ENCODE assay signal across 8 cellular contexts in genomic region chr2:143259368-143259958, GRCh38.
A peak's percentile ranks its signal among the peaks of the same experiment; 100 is the strongest.
DNase-seq lines count a peak whose midpoint lies in the region; ATAC-seq and TF ChIP-seq lines count a peak whose summit lies in the region.

No MANE protein-coding gene starts in this region.

- peak overlapping the region; percentile 25 for H3K4me2 ChIP-seq in Karpas-422 (ENCODE audit: low read depth, low read length, poor library complexity, severe bottlenecking)
- H3K4me2 ChIP-seq in parathyroid adenoma (ENCODE audit: low read length): peak overlapping the region; percentile 39

- H4K20me1 ChIP-seq in Karpas-422 (ENCODE audit: insufficient read depth, low read depth, low read length): no peaks in the 10 kb centered on the region

- H3K4me1 ChIP-seq in Karpas-422 (ENCODE audit: low read length): peaks cover 42% of the 10 kb centered on the region
- H3K4me1 ChIP-seq in parathyroid adenoma: no peaks in the 10 kb centered on the region

- no peaks in the 10 kb centered on the region for H3K27me3 ChIP-seq in Karpas-422 (ENCODE audit: low read length)
- H3K27me3 ChIP-seq in parathyroid adenoma (ENCODE audit: control insufficient read depth, insufficient read depth, low read length): no peaks in the 10 kb centered on the region

- ATAC-seq in GM19463 (IDR thresholded peaks at IDR 0.05; ENCODE audit: unreplicated experiment): peak; percentile 48

- H3K9me3 ChIP-seq in Karpas-422 (ENCODE audit: low read length) (no peaks in the 10 kb centered on the region), parathyroid adenoma (ENCODE audit: control insufficient read depth, low read length) (no peaks in the 10 kb centered on the region)

- H3K4me3 ChIP-seq in Karpas-422 (ENCODE audit: low read length) (no peak overlapping the region), parathyroid adenoma (ENCODE audit: low read depth, low read length) (no peak overlapping the region)

- H2AFZ ChIP-seq in Karpas-422 (ENCODE audit: low read length) (no peak overlapping the region), parathyroid adenoma (no peak overlapping the region)

- no peaks in the 10 kb centered on the region for H3K36me3 ChIP-seq in Karpas-422 (ENCODE audit: insufficient read depth, low read length)
- H3K36me3 ChIP-seq in parathyroid adenoma (ENCODE audit: control insufficient read depth, insufficient read depth, low read length): no peaks in the 10 kb centered on the region

- no peak overlapping the region for H3K27ac ChIP-seq in Karpas-422 (ENCODE audit: low read length)
- no peak overlapping the region for H3K27ac ChIP-seq in parathyroid adenoma

- H3K9ac ChIP-seq in Karpas-422 (ENCODE audit: low read length) (peak overlapping the region; percentile 38; the same call in 1 of the 2 replicates), parathyroid adenoma (no peak overlapping the region)

- DNase-seq in CMK (ENCODE audit: low read depth) (peak; percentile 34), Karpas-422 (peak; percentile 87), SHP77 (lab: John Stamatoyannopoulos, UW) (peak; percentile 11 to 38), foreskin melanocyte (peak; percentile 56), ureter (ENCODE audit: low spot score) (peak; percentile 61)
- DNase-seq in activated gamma-delta T cell treated with anti-CD3 and anti-CD28 coated beads, Interleukin-2, amount 50 U/mL, for 16 hours (ENCODE audit: low read depth): peak; percentile 65

- TF ChIP-seq CTCF in parathyroid adenoma (IDR thresholded peaks at IDR 0.05): peak; percentile 40

- H3K79me2 ChIP-seq in Karpas-422 (ENCODE audit: low read length) (0 out of 2 replicates have a peak, but pooled peaks cover 10% of the 10 kb centered on the region), parathyroid adenoma (no peaks in the 10 kb centered on the region)

- no peaks in the 10 kb centered on the region for H3K9me2 ChIP-seq in Karpas-422 (replicated peaks; ENCODE audit: insufficient read depth, low read length)

Comparison
In these comparisons a context has a peak if more than half of its experiments do, and no peak if none do; other contexts are left out.
1. DNase-seq: peak in every context shown above with its lines; median percentile 87 in Karpas-422; 65 in activated gamma-delta T cell treated with anti-CD3 and anti-CD28 coated beads, Interleukin-2, amount 50 U/mL, for 16 hours; 61 in ureter; 56 in foreskin melanocyte; 34 in CMK; 24 in SHP77.